ENCODE assay signal across 20 cellular contexts in genomic region chr5:91742504-91742903, GRCh38.
"Had no signal": no experiment of that assay in that cellular context is flagged by ENCODE, and none has a peak within 500 bp of the region (broad histone marks: within the 10 kb centered on the region; RNA-seq: fewer than 3 reads in every experiment).

No MANE protein-coding gene starts in this region.

- H3K9me3 ChIP-seq: colonic mucosa, prostate gland, right lobe of liver, suprapubic skin, thyroid gland, vagina had no signal

- ATAC-seq: left colon; left ventricle myocardium superior; right lobe of liver; stimulated activated effector memory CD8-positive, alpha-beta T cell treated with anti-CD3 and anti-CD28 coated beads, Interleukin-12 subunit alpha, Interleukin-12 subunit beta, amount 100 ng/mL, for 72 hours; stimulated activated naive CD8-positive, alpha-beta T cell treated with anti-CD3 and anti-CD28 coated beads, Interleukin-15, Interleukin-2, amounts not matched to agents 100 U/mL and 50 U/mL, for 24 hours had no signal

- H3K27me3 ChIP-seq: colonic mucosa, hepatocyte, right lobe of liver, suprapubic skin, thyroid gland, vagina had no signal

- H3K27ac ChIP-seq: colonic mucosa, hepatocyte, prostate gland, right lobe of liver, suprapubic skin, thyroid gland, vagina had no signal

- H3K36me3 ChIP-seq: colonic mucosa, prostate gland, right lobe of liver, suprapubic skin, thyroid gland, vagina had no signal

- H3K4me3 ChIP-seq: colonic mucosa, hepatocyte, lung, prostate gland, right lobe of liver, suprapubic skin, thyroid gland, vagina had no signal

- DNase-seq: colonic mucosa; dermis blood vessel endothelial cell; foreskin melanocyte; head of caudate nucleus; left colon; left ventricle myocardium superior; mesenchymal stem cell; naive B cell; nephron progenitor cell; right lobe of liver; stimulated activated CD4-positive, alpha-beta T cell treated with anti-CD3 and anti-CD28 coated beads, Interleukin-4, amount 100 ng/mL, for 1 hour; stimulated activated CD8-positive, alpha-beta memory T cell treated with anti-CD3 and anti-CD28 coated beads, Interleukin-4, amount 100 ng/mL, for 48 hours; stimulated activated naive CD8-positive, alpha-beta T cell treated with anti-CD3 and anti-CD28 coated beads, Interleukin-15, Interleukin-2, amounts not matched to agents 100 U/mL and 50 U/mL, for 24 hours; thyroid gland had no signal

- H3K4me1 ChIP-seq: colonic mucosa, prostate gland, right lobe of liver, suprapubic skin, thyroid gland, vagina had no signal
